10 cellular contexts compared by ENCODE assay signal in genomic region chr10:7260912-7261700, GRCh38.
A peak's percentile ranks its signal among the peaks of the same experiment; 100 is the strongest.
DNase-seq lines count a peak whose midpoint lies in the region; FAIRE-seq and TF ChIP-seq lines count a peak whose summit lies in the region.
"Had no signal": no experiment of that assay in that cellular context is flagged by ENCODE, and none has a peak within 500 bp of the region (broad histone marks: within the 10 kb centered on the region; RNA-seq: fewer than 3 reads in every experiment).

No MANE protein-coding gene starts in this region.

- H3K4me3 ChIP-seq in astrocyte (ENCODE audit: insufficient read depth, low read depth, low read length) (peak overlapping the region; percentile 3), left ventricle myocardium inferior (no peak overlapping the region), vagina (no peak overlapping the region), A673 (ENCODE audit: low read depth, low read length, poor library complexity, severe bottlenecking) (no peak overlapping the region)

- H3K36me3 ChIP-seq in astrocyte (ENCODE audit: insufficient read depth, low read length): no peaks in the 10 kb centered on the region
- no peaks in the 10 kb centered on the region for H3K36me3 ChIP-seq in left ventricle myocardium inferior
- no peaks in the 10 kb centered on the region for H3K36me3 ChIP-seq in vagina
- no peaks in the 10 kb centered on the region for H3K36me3 ChIP-seq in A673 (ENCODE audit: insufficient read depth, low read length, poor library complexity, severe bottlenecking)
- H3K36me3 ChIP-seq: brain microvascular endothelial cell had no signal

- intact Hi-C loops in left ventricle myocardium inferior (cut with micrococcal nuclease) (loop anchor here (5.0 kb wide), 1 partner anchor 146 kb away; no protein-coding TSS in a partner anchor), vagina (cut with DNase I) (loop anchor here (2.0 kb wide), 1 partner anchor 148 kb away; no protein-coding TSS in a partner anchor), A673 (cut with micrococcal nuclease; ENCODE audit: unreplicated experiment) (loop anchor here (2.0 kb wide), 1 partner anchor 148 kb away; no protein-coding TSS in a partner anchor)

- BruUV-seq in A673 (replicated peaks; lab: Mats Ljungman, UMichigan): no TSS peak

- TF ChIP-seq POLR2A in vagina (IDR thresholded peaks at IDR 0.05): no peak

- CTCF ChIA-PET in A673 (lab: Charles Lee): no interaction called here

- no peak overlapping the region for H2AFZ ChIP-seq in astrocyte (ENCODE audit: low read depth, low read length)

- H3K27me3 ChIP-seq in astrocyte (ENCODE audit: insufficient read depth, low read length): no peaks in the 10 kb centered on the region
- no peaks in the 10 kb centered on the region for H3K27me3 ChIP-seq in left ventricle myocardium inferior (ENCODE audit: low read depth)
- H3K27me3 ChIP-seq in vagina: no peaks in the 10 kb centered on the region
- no peaks in the 10 kb centered on the region for H3K27me3 ChIP-seq in A673 (replicated peaks; ENCODE audit: insufficient read depth, low read depth, low read length, poor library complexity)
- H3K27me3 ChIP-seq: brain microvascular endothelial cell had no signal

- peak overlapping the region; percentile 43 for H3K4me2 ChIP-seq in astrocyte (ENCODE audit: low read length)

- H3K9me3 Mint-ChIP-seq in astrocyte (ENCODE audit: unreplicated experiment): no peaks in the 10 kb centered on the region

- H3K79me2 ChIP-seq in astrocyte (ENCODE audit: insufficient read depth, low read length): no peaks in the 10 kb centered on the region

- FAIRE-seq in astrocyte (lab: Jason Lieb, UNC): no peak
- FAIRE-seq: islet of Langerhans had no signal

- no peak overlapping the region for H3K27ac ChIP-seq in astrocyte (ENCODE audit: low read depth, low read length)
- peak overlapping the region; percentile 73 for H3K27ac ChIP-seq in left ventricle myocardium inferior (replicated peaks)
- H3K27ac ChIP-seq in vagina: peak overlapping the region; percentile 66
- no peak overlapping the region for H3K27ac ChIP-seq in A673 (ENCODE audit: low read depth, low read length, poor library complexity, severe bottlenecking)
- H3K27ac ChIP-seq: brain microvascular endothelial cell had no signal

- peak; percentile 38 for DNase-seq in stimulated activated CD4-positive, alpha-beta T cell treated with anti-CD3 and anti-CD28 coated beads, Interleukin-1b, Interleukin-23, amount 100 ng/mL, for 48 hours
- DNase-seq in stimulated activated CD4-positive, alpha-beta T cell treated with anti-CD3 and anti-CD28 coated beads, Interleukin-2, amount 100 ng/mL, for 48 hours: no peak
- DNase-seq in astrocyte (ENCODE audit: low read depth): peak; percentile 68
- DNase-seq in left ventricle myocardium inferior: no peak
- DNase-seq in vagina (ENCODE audit: extremely low spot score in 2 of 2): no peak
- no peak for DNase-seq in GM19240 (ENCODE audit: insufficient read length, low spot score)
- no peak for DNase-seq in A673 (ENCODE audit: low spot score)
- no peak for DNase-seq in NCI-H128 (lab: John Stamatoyannopoulos, UW; ENCODE audit: unreplicated experiment)

- no peak overlapping the region for H3K9ac ChIP-seq in astrocyte (ENCODE audit: low read length)

- POLR2A ChIA-PET in A673 (lab: Charles Lee; ENCODE audit: low non-redundant PET): no interaction called here

- H3K4me1 Mint-ChIP-seq in astrocyte (ENCODE audit: low read depth, unreplicated experiment): peaks cover 6% of the 10 kb centered on the region

- no peak overlapping the region for H3K4me3 Mint-ChIP-seq in astrocyte (ENCODE audit: unreplicated experiment)

- H3K36me3 Mint-ChIP-seq in astrocyte (ENCODE audit: low read depth, unreplicated experiment): no peaks in the 10 kb centered on the region

- H3K9me3 ChIP-seq in astrocyte (ENCODE audit: insufficient read depth, low read depth, low read length): no peaks in the 10 kb centered on the region
- H3K9me3 ChIP-seq in left ventricle myocardium inferior (replicated peaks): no peaks in the 10 kb centered on the region
- H3K9me3 ChIP-seq in vagina: no peaks in the 10 kb centered on the region
- no peaks in the 10 kb centered on the region for H3K9me3 ChIP-seq in A673 (ENCODE audit: low read depth, low read length, poor library complexity, severe bottlenecking)

- TF ChIP-seq CTCF in astrocyte (IDR thresholded peaks at IDR 0.05; ENCODE audit: insufficient read depth, low read depth, low read length): no peak
- no peak for TF ChIP-seq CTCF in left ventricle myocardium inferior (IDR thresholded peaks at IDR 0.05; ENCODE audit: borderline replicate concordance)
- TF ChIP-seq CTCF in vagina (IDR thresholded peaks at IDR 0.05): no peak
- TF ChIP-seq CTCF in A673 (conservative IDR thresholded peaks at IDR 0.05; ENCODE audit: low read depth, low read length): no peak

- no peak overlapping the region for H3K27ac Mint-ChIP-seq in astrocyte (ENCODE audit: unreplicated experiment)

- no peaks in the 10 kb centered on the region for H4K20me1 ChIP-seq in astrocyte (ENCODE audit: insufficient read depth, low read length)

- peaks cover 35% of the 10 kb centered on the region for H3K4me1 ChIP-seq in astrocyte (ENCODE audit: insufficient read depth, low read length)
- H3K4me1 ChIP-seq in left ventricle myocardium inferior: peaks cover 65% of the 10 kb centered on the region
- H3K4me1 ChIP-seq in vagina: peaks cover 21% of the 10 kb centered on the region
- H3K4me1 ChIP-seq in A673 (ENCODE audit: insufficient read depth, low read length, poor library complexity, severe bottlenecking): peaks cover 12% of the 10 kb centered on the region

- H3K27me3 Mint-ChIP-seq in astrocyte (ENCODE audit: low read depth, unreplicated experiment): no peaks in the 10 kb centered on the region

Comparison
In these comparisons a context has a peak if more than half of its experiments do, and no peak if none do; other contexts are left out.
1. DNase-seq: peak in stimulated activated CD4-positive, alpha-beta T cell treated with anti-CD3 and anti-CD28 coated beads, Interleukin-1b, Interleukin-23, amount 100 ng/mL, for 48 hours (single experiment) and astrocyte (single experiment); none in stimulated activated CD4-positive, alpha-beta T cell treated with anti-CD3 and anti-CD28 coated beads, Interleukin-2, amount 100 ng/mL, for 48 hours (0 of 2), left ventricle myocardium inferior (single experiment), vagina (0 of 2), GM19240 (single experiment), A673 (single experiment) and NCI-H128 (single experiment).
2. H3K27ac ChIP-seq: peak in left ventricle myocardium inferior (single experiment) and vagina (single experiment); none in astrocyte (single experiment) and A673 (single experiment).